In genomic region chr5:145466533-145466932, GRCh38 we compare ENCODE assay signal across 16 cellular contexts.
DNase-seq lines count a peak whose midpoint lies in the region; ATAC-seq and TF ChIP-seq lines count a peak whose summit lies in the region.
"Had no signal": no experiment of that assay in that cellular context is flagged by ENCODE, and none has a peak within 500 bp of the region (broad histone marks: within the 10 kb centered on the region; RNA-seq: fewer than 3 reads in every experiment).

No MANE protein-coding gene starts in this region.

- ATAC-seq in GM18517 (IDR thresholded peaks at IDR 0.05; ENCODE audit: unreplicated experiment), result no peak

- CTCF ChIA-PET in Calu3 (lab: Charles Lee), result no interaction called here

- TF ChIP-seq CTCF in Calu3 (IDR thresholded peaks at IDR 0.05; ENCODE audit: unreplicated experiment) (no peak), suprapubic skin (IDR thresholded peaks at IDR 0.05) (no peak)

- TF ChIP-seq EP300 in suprapubic skin (IDR thresholded peaks at IDR 0.05), result no peak

- H3K23ac ChIP-seq in mesenchymal stem cell (ENCODE audit: low read length in 2 of 2), result no peak overlapping the region

- BruUV-seq in Calu3 (replicated peaks; lab: Mats Ljungman, UMichigan), result no TSS peak

- H2BK5ac ChIP-seq in mesenchymal stem cell (ENCODE audit: low read depth, low read length, poor library complexity, severe bottlenecking), result peak overlapping the region; percentile 86

- H3K36me3 Mint-ChIP-seq in Calu3 (ENCODE audit: insufficient read depth, unreplicated experiment), result no peaks in the 10 kb centered on the region
- H3K36me3 Mint-ChIP-seq in T-helper 2 cell treated with Interferon-gamma antibody and Interleukin-4, amounts not matched to agents 5 μg/mL and 100 μg/mL, for 36 hours (ENCODE audit: low read depth), result no peaks in the 10 kb centered on the region
- H3K36me3 Mint-ChIP-seq: CD14-positive monocyte; CD4-positive, alpha-beta memory T cell; CD4-positive, CD25-positive, alpha-beta regulatory T cell; CD8-positive, alpha-beta memory T cell had no signal

- no peak overlapping the region for H2AK5ac ChIP-seq in mesenchymal stem cell (ENCODE audit: low read length, severe bottlenecking)

- H2BK12ac ChIP-seq in mesenchymal stem cell (ENCODE audit: low read length in 2 of 2), result no peak overlapping the region

- no peak overlapping the region for H2BK120ac ChIP-seq in mesenchymal stem cell (ENCODE audit: low read depth, low read length)

- H3K9ac ChIP-seq in mesenchymal stem cell (ENCODE audit: low read length), result no peak overlapping the region
- H3K9ac ChIP-seq: BLaER1 had no signal

- no peaks in the 10 kb centered on the region for H3K79me1 ChIP-seq in mesenchymal stem cell (replicated peaks; ENCODE audit: low read length, poor library complexity, severe bottlenecking)

- no peak overlapping the region for H3K4me2 ChIP-seq in mesenchymal stem cell (ENCODE audit: low read length, poor library complexity, severe bottlenecking)
- H3K4me2 ChIP-seq: BLaER1 had no signal

- H3K14ac ChIP-seq in mesenchymal stem cell (ENCODE audit: low read length in 2 of 2), result no peak overlapping the region

- H3K36me3 ChIP-seq in mesenchymal stem cell (ENCODE audit: control insufficient read depth in 1 of 2, insufficient read depth in 2 of 2, low read depth in 1 of 2, low read length in 2 of 2), result no peaks in the 10 kb centered on the region
- H3K36me3 ChIP-seq in suprapubic skin, result no peaks in the 10 kb centered on the region
- H3K36me3 ChIP-seq: BE2C, BLaER1 had no signal

- no peak for TF ChIP-seq POLR2A in suprapubic skin (IDR thresholded peaks at IDR 0.05)

- no peak for DNase-seq in Calu3
- DNase-seq in mesenchymal stem cell, result no peak
- no peak for DNase-seq in suprapubic skin (ENCODE audit: low spot score in 2 of 2)
- no peak for DNase-seq in T-helper 2 cell treated with Interferon-gamma antibody and Interleukin-4, amounts not matched to agents 5 μg/mL and 100 μg/mL, for 36 hours (ENCODE audit: low spot score)
- DNase-seq: 8988T; BE2C; C1 segment of cervical spinal cord; CD4-positive, alpha-beta memory T cell; CD4-positive, CD25-positive, alpha-beta regulatory T cell; CD8-positive, alpha-beta memory T cell; COR-L47; DMS79 treated with DMSO at 0.1 percent for 48 hours; GF-D8 had no signal

- peaks cover 56% of the 10 kb centered on the region for H3K4me1 Mint-ChIP-seq in Calu3 (ENCODE audit: low read depth, unreplicated experiment)
- no peaks in the 10 kb centered on the region for H3K4me1 Mint-ChIP-seq in T-helper 2 cell treated with Interferon-gamma antibody and Interleukin-4, amounts not matched to agents 5 μg/mL and 100 μg/mL, for 36 hours (ENCODE audit: low read depth)
- H3K4me1 Mint-ChIP-seq: CD14-positive monocyte; CD4-positive, alpha-beta memory T cell; CD4-positive, CD25-positive, alpha-beta regulatory T cell; CD8-positive, alpha-beta memory T cell had no signal

- H3K9me3 ChIP-seq in mesenchymal stem cell (ENCODE audit: control insufficient read depth, low read length), result no peaks in the 10 kb centered on the region
- H3K9me3 ChIP-seq in suprapubic skin, result no peaks in the 10 kb centered on the region
- H3K9me3 ChIP-seq: BE2C, BLaER1 had no signal

- no peak overlapping the region for H4K91ac ChIP-seq in mesenchymal stem cell (ENCODE audit: low read length)

- H3K4me1 ChIP-seq in mesenchymal stem cell (ENCODE audit: control insufficient read depth, insufficient read depth, low read depth, low read length) (no peaks in the 10 kb centered on the region), suprapubic skin (peaks cover 20% of the 10 kb centered on the region)
- H3K4me1 ChIP-seq: BE2C, BLaER1 had no signal

- H3K27ac ChIP-seq in mesenchymal stem cell (ENCODE audit: low read length, poor library complexity, severe bottlenecking) (no peak overlapping the region), suprapubic skin (peak overlapping the region; percentile 63)
- H3K27ac ChIP-seq: BLaER1 had no signal

- WGBS in mesenchymal stem cell, result 100% methylated on average over 1 of the region's 1 CpG
- WGBS in suprapubic skin, result 71% methylated on average over 1 of the region's 1 CpG

- H4K8ac ChIP-seq in mesenchymal stem cell (ENCODE audit: low read length), result no peak overlapping the region

- intact Hi-C loops in Calu3 (cut with micrococcal nuclease; ENCODE audit: unreplicated experiment), result loop anchor here (10.0 kb wide), 1 partner anchor 1262 kb away; no protein-coding TSS in a partner anchor

- H3K27me3 ChIP-seq in mesenchymal stem cell (ENCODE audit: control insufficient read depth in 1 of 2, insufficient read depth in 1 of 2, low read length in 2 of 2) (no peaks in the 10 kb centered on the region), suprapubic skin (no peaks in the 10 kb centered on the region)
- H3K27me3 ChIP-seq: BE2C, BLaER1 had no signal

- H3K4me3 ChIP-seq in mesenchymal stem cell (ENCODE audit: insufficient read depth in 1 of 2, low read depth in 1 of 2, low read length in 2 of 2) (no peak overlapping the region), suprapubic skin (no peak overlapping the region)
- H3K4me3 ChIP-seq: BLaER1 had no signal

- H3K27ac Mint-ChIP-seq in Calu3 (ENCODE audit: unreplicated experiment), result peak overlapping the region; percentile 63
- H3K27ac Mint-ChIP-seq in T-helper 2 cell treated with Interferon-gamma antibody and Interleukin-4, amounts not matched to agents 5 μg/mL and 100 μg/mL, for 36 hours, result no peak overlapping the region
- H3K27ac Mint-ChIP-seq: CD14-positive monocyte; CD4-positive, alpha-beta memory T cell; CD4-positive, CD25-positive, alpha-beta regulatory T cell; CD8-positive, alpha-beta memory T cell had no signal

- no peak overlapping the region for H3K4me3 Mint-ChIP-seq in Calu3 (ENCODE audit: low read depth, unreplicated experiment)
- no peak overlapping the region for H3K4me3 Mint-ChIP-seq in T-helper 2 cell treated with Interferon-gamma antibody and Interleukin-4, amounts not matched to agents 5 μg/mL and 100 μg/mL, for 36 hours
- H3K4me3 Mint-ChIP-seq: CD14-positive monocyte; CD4-positive, alpha-beta memory T cell; CD4-positive, CD25-positive, alpha-beta regulatory T cell; CD8-positive, alpha-beta memory T cell had no signal

- no peak overlapping the region for H3K4ac ChIP-seq in mesenchymal stem cell (ENCODE audit: low read depth in 1 of 2, low read length in 2 of 2)

- H3K18ac ChIP-seq in mesenchymal stem cell (ENCODE audit: low read depth in 1 of 2, low read length in 2 of 2), result no peak overlapping the region

- no peaks in the 10 kb centered on the region for H3K9me3 Mint-ChIP-seq in Calu3 (ENCODE audit: low read depth, unreplicated experiment)
- no peaks in the 10 kb centered on the region for H3K9me3 Mint-ChIP-seq in T-helper 2 cell treated with Interferon-gamma antibody and Interleukin-4, amounts not matched to agents 5 μg/mL and 100 μg/mL, for 36 hours

- H2AFZ ChIP-seq in mesenchymal stem cell (ENCODE audit: low read depth, low read length), result no peak overlapping the region

- H3K27me3 Mint-ChIP-seq in Calu3 (ENCODE audit: unreplicated experiment), result no peaks in the 10 kb centered on the region
- no peaks in the 10 kb centered on the region for H3K27me3 Mint-ChIP-seq in T-helper 2 cell treated with Interferon-gamma antibody and Interleukin-4, amounts not matched to agents 5 μg/mL and 100 μg/mL, for 36 hours (ENCODE audit: low read depth)
- H3K27me3 Mint-ChIP-seq: CD4-positive, alpha-beta memory T cell; CD4-positive, CD25-positive, alpha-beta regulatory T cell; CD8-positive, alpha-beta memory T cell had no signal

- H2BK15ac ChIP-seq in mesenchymal stem cell (ENCODE audit: low read depth, poor library complexity, severe bottlenecking), result no peak overlapping the region
